8 cellular contexts compared by ENCODE assay signal in genomic region chr12:12890815-12891645, GRCh38. TPM values are rescaled to one million over a fixed set of nuclear protein-coding genes. Genes with fewer than 3 reads are reported as not detected.
A peak's percentile ranks its signal among the peaks of the same experiment; 100 is the strongest.
DNase-seq lines count a peak whose midpoint lies in the region; ATAC-seq and TF ChIP-seq lines count a peak whose summit lies in the region.

Gene GPRC5A, plus strand, starts transcription at chr12:12891562. Its CDS starts 16,688 bp downstream, at chr12:12908250.

- H4K20me1 ChIP-seq in Karpas-422 (ENCODE audit: insufficient read depth, low read depth, low read length) = no peaks in the 10 kb centered on the region

- no peaks in the 10 kb centered on the region for H3K9me3 Mint-ChIP-seq in chondrocyte (ENCODE audit: low read depth)

- ATAC-seq in HG03460 (IDR thresholded peaks at IDR 0.05; ENCODE audit: unreplicated experiment) = no peak

- peak; percentile 67 for TF ChIP-seq CTCF in chondrocyte (IDR thresholded peaks at IDR 0.05)

- H3K27me3 Mint-ChIP-seq in chondrocyte (ENCODE audit: low read depth) = no peaks in the 10 kb centered on the region

- peaks cover 43% of the 10 kb centered on the region for H3K4me1 Mint-ChIP-seq in chondrocyte (ENCODE audit: low read depth)

- H3K27ac ChIP-seq in HUES6 (ENCODE audit: low read depth, low read length) (no peak within 1 kb of the TSS), skin epidermis (peak within 1 kb of the TSS in 16 of 21 experiments; percentile 2 to 85 (median 49)), Karpas-422 (ENCODE audit: low read length) (no peak within 1 kb of the TSS)

- no peaks in the 10 kb centered on the region for H3K9me2 ChIP-seq in Karpas-422 (replicated peaks; ENCODE audit: insufficient read depth, low read length)

- peaks cover 60% of the 10 kb centered on the region for H3K27me3 ChIP-seq in HUES6 (ENCODE audit: control insufficient read depth, insufficient read depth, low read length)
- no peaks in the 10 kb centered on the region for H3K27me3 ChIP-seq in Karpas-422 (ENCODE audit: low read length)

- peak within 1 kb of the TSS; percentile 73 for H3K4me3 ChIP-seq in HUES6 (ENCODE audit: low read depth, low read length)
- peak within 1 kb of the TSS; percentile 27 to 50 (median 34) for H3K4me3 ChIP-seq in skin epidermis
- no peak within 1 kb of the TSS for H3K4me3 ChIP-seq in Karpas-422 (ENCODE audit: low read length)

- no peaks in the 10 kb centered on the region for H3K79me2 ChIP-seq in Karpas-422 (ENCODE audit: low read length)

- H3K4me3 Mint-ChIP-seq in chondrocyte (ENCODE audit: unreplicated experiment) = peak within 1 kb of the TSS; percentile 85

- H3K9ac ChIP-seq in HUES6 (ENCODE audit: low read length) (peak within 1 kb of the TSS; percentile 7), Karpas-422 (ENCODE audit: low read length) (no peak within 1 kb of the TSS)

- peak; percentile 99 for DNase-seq in ELR (ENCODE audit: low read depth)
- DNase-seq in T1000 (lab: John Stamatoyannopoulos, UW) = peak; percentile 95
- peak; percentile 95 for DNase-seq in chondrocyte (ENCODE audit: low spot score)
- peak; percentile 98 for DNase-seq in iris pigment epithelial cell (ENCODE audit: low read depth)
- no peak for DNase-seq in Karpas-422

- H3K27ac Mint-ChIP-seq in chondrocyte (ENCODE audit: unreplicated experiment) = peak within 1 kb of the TSS; percentile 91

- H2AFZ ChIP-seq in Karpas-422 (ENCODE audit: low read length) = no peak within 1 kb of the TSS

- no peak within 1 kb of the TSS for H3K4me2 ChIP-seq in Karpas-422 (ENCODE audit: low read depth, low read length, poor library complexity, severe bottlenecking)

- H3K9me3 ChIP-seq in HUES6 (ENCODE audit: control insufficient read depth, insufficient read depth, low read depth, low read length) (no peaks in the 10 kb centered on the region), Karpas-422 (ENCODE audit: low read length) (no peaks in the 10 kb centered on the region)

- no peaks in the 10 kb centered on the region for H3K36me3 Mint-ChIP-seq in chondrocyte (ENCODE audit: low read depth)

- H3K36me3 ChIP-seq in HUES6 (ENCODE audit: control insufficient read depth, insufficient read depth, low read length) = no peaks in the 10 kb centered on the region
- H3K36me3 ChIP-seq in Karpas-422 (ENCODE audit: insufficient read depth, low read length) = no peaks in the 10 kb centered on the region

- H3K4me1 ChIP-seq in HUES6 (ENCODE audit: control insufficient read depth, insufficient read depth, low read length) = peaks cover 19% of the 10 kb centered on the region; the same call in 1 of the 2 replicates
- H3K4me1 ChIP-seq in Karpas-422 (ENCODE audit: low read length) = no peaks in the 10 kb centered on the region

RNA-seq across cellular contexts. Expression of gene GPRC5A, which starts in this region (rescaled TPM):
- 8.1 to 13.1 TPM (median 10.5 TPM) in 3 replicates for total RNA-seq in chondrocyte
- not detected in 2 replicates for total RNA-seq in Karpas-422 (2014; rRNA removed; shearing (Covaris generic); ENCODE audit: low replicate concordance)

Comparison
In these comparisons a context has a peak if more than half of its experiments do, and no peak if none do; other contexts are left out.
1. H3K27ac ChIP-seq: peak in skin epidermis (16 of 21); none in HUES6 (single experiment) and Karpas-422 (single experiment).